In the genomic region with DNA sequence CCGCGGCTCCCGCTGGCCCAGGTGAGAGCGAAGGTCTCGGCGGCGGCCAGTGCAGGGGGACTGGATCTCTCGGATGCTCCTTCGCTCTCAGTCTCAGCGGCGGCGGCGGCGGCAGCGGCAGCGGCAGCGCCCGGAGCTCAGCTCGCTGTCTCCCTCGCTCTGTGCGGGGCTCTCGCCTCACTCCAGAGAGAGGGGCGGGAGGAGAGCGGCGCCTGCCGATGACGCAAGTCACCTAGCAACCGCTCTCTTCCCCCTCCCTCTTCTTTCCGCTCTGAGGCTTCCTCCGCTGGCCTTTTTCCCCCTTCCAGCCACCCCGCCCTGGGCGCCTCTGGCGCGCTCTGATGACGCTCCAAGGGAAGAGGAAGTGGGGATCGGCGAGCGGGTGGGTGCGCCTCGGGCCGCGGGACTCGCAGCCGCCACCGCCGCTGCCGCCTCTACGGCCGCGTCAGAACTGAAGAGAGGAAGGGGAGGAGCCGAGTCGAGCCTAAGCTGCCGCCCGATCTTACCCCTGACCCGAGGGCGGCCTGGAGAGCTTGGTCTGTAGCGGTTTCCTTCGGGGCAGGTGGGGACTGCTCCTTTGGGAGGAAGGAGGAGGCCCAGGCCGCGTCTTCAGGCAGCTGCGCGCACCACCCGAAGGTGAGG, we compare ENCODE assay signal across 8 cellular contexts. TPM values are rescaled to one million over a fixed set of nuclear protein-coding genes. Genes with fewer than 3 reads are reported as not detected.
DNase-seq lines count a peak whose midpoint lies in the region; ATAC-seq, FAIRE-seq and TF ChIP-seq lines count a peak whose summit lies in the region.

Gene FBXW7 (minus strand): TSS at position 190 of the 642 bp plus-strand sequence. CDS start 124,289 bp downstream, outside the sequence.

- peak; percentile 79 for ATAC-seq in GM19043 (IDR thresholded peaks at IDR 0.05; ENCODE audit: low read depth, unreplicated experiment)
- peak; percentile 74 for ATAC-seq in HG03378 (IDR thresholded peaks at IDR 0.05; ENCODE audit: unreplicated experiment)

- peak within 1 kb of the TSS; percentile 99 for H3K4me3 ChIP-seq in AG10803 (ENCODE audit: low read length)
- peak within 1 kb of the TSS; percentile 98 to 100 for H3K4me3 ChIP-seq in kidney (ENCODE audit: low read length in 2 of 2)

- H3K9me3 ChIP-seq in kidney (ENCODE audit: control insufficient read depth in 1 of 2, low read length in 2 of 2) = peaks cover 0 to 11% of the 10 kb centered on the region in 2 donors

- H3K4me1 ChIP-seq in kidney (ENCODE audit: control insufficient read depth in 1 of 2, insufficient read depth in 1 of 2, low read depth in 1 of 2, low read length in 2 of 2) = peaks cover 3 to 13% of the 10 kb centered on the region in 2 donors

- peak within 1 kb of the TSS; percentile 78 to 97 for H3K9ac ChIP-seq in kidney (ENCODE audit: low read length in 2 of 2)

- TF ChIP-seq CTCF in AG10803 (conservative IDR thresholded peaks at IDR 0.05; ENCODE audit: low read length) (no peak), kidney (IDR thresholded peaks at IDR 0.05; ENCODE audit: borderline replicate concordance, extremely low read depth, insufficient read depth) (no peak)

- no peaks in the 10 kb centered on the region for H3K36me3 ChIP-seq in kidney (ENCODE audit: control insufficient read depth in 1 of 2, insufficient read depth in 2 of 2, low read length in 2 of 2)

- FAIRE-seq in kidney (lab: Jason Lieb, UNC) = no peak

- DNase-seq in AG10803 (ENCODE audit: low read depth) (peak; percentile 98), NCI-H460 (ENCODE audit: extremely low read depth, low read depth) (peak; percentile 97), cerebellar nuclear complex (lab: John Stamatoyannopoulos, UW) (peak; percentile 75 to 97), kidney (peak; percentile 100)
- DNase-seq in activated CD4-positive, CD25-positive, alpha-beta regulatory T cell treated with anti-CD3 and anti-CD28 coated beads, Interleukin-2, amount 50 U/mL, for 72 hours = peak; percentile 99
- DNase-seq in stimulated activated CD4-positive, alpha-beta T cell treated with anti-CD3 and anti-CD28 coated beads, Interleukin-15, amount 100 ng/mL, for 24 hours = peak; percentile 99

- H3K27ac ChIP-seq in kidney (ENCODE audit: low read depth in 2 of 2, low read length in 2 of 2) = peak within 1 kb of the TSS; percentile 92 to 93

- intact Hi-C loops in kidney (cut with DNase I) = no loop called here

RNA-seq across cellular contexts. Expression of gene FBXW7, which starts in this region (rescaled TPM):
- total RNA-seq in NCI-H460 (2014; rRNA removed; shearing (Covaris generic)) = 16.4 and 27.2 TPM in 2 replicates
- 12.2 and 18.4 TPM in 2 replicates for polyA plus RNA-seq in NCI-H460 (2014; cell fraction: nucleus; rRNA removed)
- total RNA-seq in kidney = 64.0 TPM
- polyA plus RNA-seq in kidney (ENCODE audit: insufficient read depth, low read depth, low replicate concordance) = 5.5 TPM

Comparison
In these comparisons a context has a peak if more than half of its experiments do, and no peak if none do; other contexts are left out.
1. Peak in every context shown above with its lines: DNase-seq, ATAC-seq, H3K4me3 ChIP-seq and H3K27ac ChIP-seq.